In the genomic region with DNA sequence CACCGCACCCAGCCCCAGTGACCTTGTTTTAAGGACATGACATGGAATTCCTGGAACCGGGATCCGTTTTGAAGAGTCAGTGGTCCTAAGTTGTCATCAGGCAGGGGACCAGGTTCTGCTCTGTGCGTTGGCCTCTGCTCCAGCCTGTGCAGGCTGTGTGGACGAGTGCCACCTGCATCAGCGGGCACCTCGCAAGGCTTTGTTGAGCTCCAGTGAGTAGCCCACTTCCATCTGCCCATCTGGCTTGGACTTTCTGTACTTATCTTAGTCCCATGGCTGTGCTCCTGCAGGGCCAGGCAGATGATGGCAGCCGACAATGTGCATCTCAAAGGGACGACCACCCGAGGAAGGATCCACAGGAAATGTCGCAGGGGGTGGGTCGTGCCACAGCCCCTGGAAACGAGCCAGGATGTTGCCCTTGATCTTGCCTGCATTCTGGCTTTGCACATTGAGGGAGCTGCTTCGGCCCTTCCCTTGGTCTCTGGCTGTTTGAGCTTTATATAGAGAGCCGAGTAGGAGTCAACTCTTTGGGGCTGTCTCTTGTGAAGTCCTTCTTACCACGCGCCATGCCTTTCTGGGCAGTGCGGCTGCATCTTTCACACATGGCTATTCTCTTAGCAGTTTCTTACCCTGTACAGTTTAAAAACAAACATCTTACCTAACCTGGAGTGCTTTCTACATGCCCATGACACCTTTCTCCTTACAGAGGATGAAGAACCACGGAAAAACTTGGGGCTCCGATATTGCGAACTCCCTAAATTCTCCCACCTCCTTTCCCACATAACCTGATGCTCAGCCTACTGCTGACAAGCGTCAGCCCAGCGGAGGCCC, we compare ENCODE assay signal across 24 cellular contexts. TPM values are rescaled to one million over a fixed set of nuclear protein-coding genes. Genes with fewer than 3 reads are reported as not detected.
DNase-seq lines count a peak whose midpoint lies in the region; ATAC-seq and TF ChIP-seq lines count a peak whose summit lies in the region.
"Had no signal": no experiment of that assay in that cellular context is flagged by ENCODE, and none has a peak within 500 bp of the region (broad histone marks: within the 10 kb centered on the region; RNA-seq: fewer than 3 reads in every experiment).

No MANE protein-coding gene starts in this region.

- no CpG with 5 or more reads among the region's 23 CpGs for WGBS in neuronal stem cell (ENCODE audit: extremely low coverage in 2 of 2, insufficient read length in 2 of 2, insufficient replicate concordance in 1 of 2), 2 donors

- H3K36me3 Mint-ChIP-seq in CD4-positive, alpha-beta T cell (ENCODE audit: low read depth), result peaks cover 8% of the 10 kb centered on the region
- H3K36me3 Mint-ChIP-seq in dendritic cell treated with granulocyte-macrophage colony-stimulating factor and Interleukin-4, amounts not matched to agents 40 ng/mL and 50 ng/mL, for 4 days (ENCODE audit: low read depth), result peaks cover 9% of the 10 kb centered on the region
- peaks cover 14% of the 10 kb centered on the region for H3K36me3 Mint-ChIP-seq in activated T-cell treated with anti-CD3 and anti-CD28 coated beads, Interleukin-2, amount 50 U/mL, for 4 hours (ENCODE audit: insufficient read depth)

- H3K79me1 ChIP-seq in neuronal stem cell (ENCODE audit: low read depth, low read length), result no peaks in the 10 kb centered on the region

- no peaks in the 10 kb centered on the region for H3K9me3 Mint-ChIP-seq in CD4-positive, alpha-beta T cell
- no peaks in the 10 kb centered on the region for H3K9me3 Mint-ChIP-seq in dendritic cell treated with granulocyte-macrophage colony-stimulating factor and Interleukin-4, amounts not matched to agents 40 ng/mL and 50 ng/mL, for 4 days
- H3K9me3 Mint-ChIP-seq in activated T-cell treated with anti-CD3 and anti-CD28 coated beads, Interleukin-2, amount 50 U/mL, for 4 hours, result no peaks in the 10 kb centered on the region
- H3K9me3 Mint-ChIP-seq: HFFc6 had no signal

- no peak for TF ChIP-seq CTCF in CD4-positive, alpha-beta T cell (IDR thresholded peaks at IDR 0.05)

- H3K27ac Mint-ChIP-seq in CD4-positive, alpha-beta T cell, result peak overlapping the region; percentile 92
- H3K27ac Mint-ChIP-seq in dendritic cell treated with granulocyte-macrophage colony-stimulating factor and Interleukin-4, amounts not matched to agents 40 ng/mL and 50 ng/mL, for 4 days, result peak overlapping the region; percentile 64
- H3K27ac Mint-ChIP-seq: HFFc6 had no signal

- peaks cover 42% of the 10 kb centered on the region for H3K4me1 Mint-ChIP-seq in CD4-positive, alpha-beta T cell (ENCODE audit: low read depth)
- H3K4me1 Mint-ChIP-seq in dendritic cell treated with granulocyte-macrophage colony-stimulating factor and Interleukin-4, amounts not matched to agents 40 ng/mL and 50 ng/mL, for 4 days (ENCODE audit: low read depth), result peaks cover 63% of the 10 kb centered on the region
- peaks cover 8% of the 10 kb centered on the region for H3K4me1 Mint-ChIP-seq in activated T-cell treated with anti-CD3 and anti-CD28 coated beads, Interleukin-2, amount 50 U/mL, for 4 hours (ENCODE audit: low read depth)

- CTCF ChIA-PET in CD4-positive, alpha-beta T cell (lab: Charles Lee), result no interaction called here

- no peak overlapping the region for H3K4me3 Mint-ChIP-seq in CD4-positive, alpha-beta T cell
- H3K4me3 Mint-ChIP-seq in dendritic cell treated with granulocyte-macrophage colony-stimulating factor and Interleukin-4, amounts not matched to agents 40 ng/mL and 50 ng/mL, for 4 days, result no peak overlapping the region
- no peak overlapping the region for H3K4me3 Mint-ChIP-seq in activated T-cell treated with anti-CD3 and anti-CD28 coated beads, Interleukin-2, amount 50 U/mL, for 4 hours
- H3K4me3 Mint-ChIP-seq: HFFc6 had no signal

- H3K23ac ChIP-seq in neuronal stem cell (ENCODE audit: low read depth, low read length, poor library complexity), result no peak overlapping the region

- no peak overlapping the region for H2BK12ac ChIP-seq in neuronal stem cell (ENCODE audit: low read length)

- H4K8ac ChIP-seq in neuronal stem cell (ENCODE audit: low read depth, low read length), result no peak overlapping the region

- DNase-seq in CD4-positive, alpha-beta T cell, result no peak
- no peak for DNase-seq in neuronal stem cell (ENCODE audit: low spot score)
- no peak for DNase-seq in activated T-cell treated with anti-CD3 and anti-CD28 coated beads, Interleukin-2, amount 50 U/mL, for 4 hours
- DNase-seq in NCI-H1105 treated with DMSO at 0.1 percent for 48 hours (lab: John Stamatoyannopoulos, UW), result no peak
- DNase-seq: Caco-2; GDM1; GOT3; HFFc6; IMR-90; MM.1S; NCI-H1417; NCI-H1694; NCI-H2029 treated with DMSO at 0.1 percent for 48 hours; NCI-H446 treated with DMSO at 0.1 percent for 48 hours; NCI-H526; NCI-H82; NK-92 treated with Interleukin-12 subunit alpha and Interleukin-12 subunit beta, amount 100 ng/mL, for 24 hours; PC-9; SHP77 treated with DMSO at 0.1 percent for 48 hours had no signal

- peaks cover 40 to 60% (median 54%) of the 10 kb centered on the region in 10 experiments for H3K4me1 ChIP-seq in BLaER1 treated with 17β-estradiol and CSF1 and Interleukin-3, amounts not matched to agents 10 nM and 100 nM
- peaks cover 1 to 5% of the 10 kb centered on the region in 2 donors for H3K4me1 ChIP-seq in neuronal stem cell (ENCODE audit: control insufficient read depth in 2 of 2, insufficient read depth in 1 of 2, low read depth in 1 of 2, low read length in 2 of 2)
- H3K4me1 ChIP-seq: Caco-2 had no signal

- peak overlapping the region in 1 of 11 experiments; percentile 80; a peak in 1 of 22 replicates for H3K27ac ChIP-seq in BLaER1 treated with 17β-estradiol and CSF1 and Interleukin-3, amounts not matched to agents 10 nM and 100 nM
- H3K27ac ChIP-seq in CD4-positive, alpha-beta T cell (ENCODE audit: low read depth, low read length), result no peak overlapping the region
- no peak overlapping the region for H3K27ac ChIP-seq in neuronal stem cell (replicated peaks; ENCODE audit: low read length)
- H3K27ac ChIP-seq: KMS-11, PC-9 had no signal

- peak overlapping the region; percentile 47 for H3K14ac ChIP-seq in neuronal stem cell (ENCODE audit: low read length)

- H3K4ac ChIP-seq in neuronal stem cell (ENCODE audit: low read length), result no peak overlapping the region

- no peak overlapping the region for H2BK120ac ChIP-seq in neuronal stem cell (ENCODE audit: low read depth, low read length)

- peaks cover 0 to 48% (median 21%) of the 10 kb centered on the region in 11 experiments; a peak in 14 of 22 replicates for H3K27me3 ChIP-seq in BLaER1 treated with 17β-estradiol and CSF1 and Interleukin-3, amounts not matched to agents 10 nM and 100 nM
- no peaks in the 10 kb centered on the region for H3K27me3 ChIP-seq in CD4-positive, alpha-beta T cell (ENCODE audit: control insufficient read depth, insufficient read depth, low read length)
- no peaks in the 10 kb centered on the region for H3K27me3 ChIP-seq in neuronal stem cell (ENCODE audit: control insufficient read depth in 3 of 3, insufficient read depth in 3 of 3, low read depth in 1 of 3, low read length in 3 of 3)

- H3K18ac ChIP-seq in neuronal stem cell (ENCODE audit: low read length), result no peak overlapping the region

- H3K9ac ChIP-seq in BLaER1 treated with 17β-estradiol and CSF1 and Interleukin-3, amounts not matched to agents 10 nM and 100 nM, result no peak overlapping the region; a peak in 1 of 22 replicates
- H3K9ac ChIP-seq in neuronal stem cell (ENCODE audit: low read depth, low read length, poor library complexity), result peak overlapping the region; percentile 36
- H3K9ac ChIP-seq: KMS-11 had no signal

- H3K36me3 ChIP-seq in BLaER1 treated with 17β-estradiol and CSF1 and Interleukin-3, amounts not matched to agents 10 nM and 100 nM, result peaks cover 0 to 68% (median 4%) of the 10 kb centered on the region in 11 experiments; a peak in 7 of 22 replicates
- H3K36me3 ChIP-seq in neuronal stem cell (replicated peaks in 1 of 2; ENCODE audit: control insufficient read depth in 2 of 2, insufficient read depth in 2 of 2, low read length in 2 of 2), result no peaks in the 10 kb centered on the region
- H3K36me3 ChIP-seq: HAP-1 had no signal

- H3K9me3 ChIP-seq in BLaER1 treated with 17β-estradiol and CSF1 and Interleukin-3, amounts not matched to agents 10 nM and 100 nM (replicated peaks in 1 of 11), result no peaks in the 10 kb centered on the region
- H3K9me3 ChIP-seq in CD4-positive, alpha-beta T cell (ENCODE audit: control insufficient read depth, low read length), result no peaks in the 10 kb centered on the region
- no peaks in the 10 kb centered on the region for H3K9me3 ChIP-seq in neuronal stem cell (replicated peaks in 1 of 2; ENCODE audit: control insufficient read depth in 2 of 2, insufficient read depth in 1 of 2, low read depth in 1 of 2, low read length in 2 of 2)
- H3K9me3 ChIP-seq: Caco-2, HAP-1 had no signal

- peak overlapping the region; percentile 74 to 95 (median 91) for H3K4me2 ChIP-seq in BLaER1 treated with 17β-estradiol and CSF1 and Interleukin-3, amounts not matched to agents 10 nM and 100 nM
- H3K4me2 ChIP-seq in neuronal stem cell (ENCODE audit: insufficient read depth, low read length, poor library complexity, severe bottlenecking), result no peak overlapping the region
- H3K4me2 ChIP-seq: KMS-11, PC-9 had no signal

- POLR2A ChIA-PET in CD4-positive, alpha-beta T cell (lab: Charles Lee), result interaction anchor here (1.3 to 1.6 kb wide), 3 partner anchors 10 to 33 kb away, joined by 4 to 17 read pairs (median 5); no protein-coding TSS in a partner anchor

- peaks cover 0 to 88% (median 23%) of the 10 kb centered on the region in 11 experiments; a peak in 14 of 22 replicates for H4K20me1 ChIP-seq in BLaER1 treated with 17β-estradiol and CSF1 and Interleukin-3, amounts not matched to agents 10 nM and 100 nM

- no peak overlapping the region for H2BK15ac ChIP-seq in neuronal stem cell (ENCODE audit: low read length)

- ATAC-seq in CD4-positive, alpha-beta T cell (ENCODE audit: poor library complexity), result no peak
- no peak for ATAC-seq in activated T-cell treated with anti-CD3 and anti-CD28 coated beads, Interleukin-2, amount 50 U/mL, for 4 hours
- ATAC-seq in HG03175 (IDR thresholded peaks at IDR 0.05; ENCODE audit: unreplicated experiment), result no peak

- H2AK5ac ChIP-seq in neuronal stem cell (ENCODE audit: low read depth, low read length), result peak overlapping the region; percentile 78

- H2BK5ac ChIP-seq in neuronal stem cell (ENCODE audit: low read length), result no peak overlapping the region

- H4K91ac ChIP-seq in neuronal stem cell (ENCODE audit: low read depth, low read length, poor library complexity), result no peak overlapping the region

- H3K4me3 ChIP-seq in BLaER1 treated with 17β-estradiol and CSF1 and Interleukin-3, amounts not matched to agents 10 nM and 100 nM, result no peak overlapping the region
- H3K4me3 ChIP-seq in neuronal stem cell (ENCODE audit: low read length in 2 of 2), result no peak overlapping the region
- H3K4me3 ChIP-seq: HAP-1, PC-9 had no signal

- H3K27me3 Mint-ChIP-seq in CD4-positive, alpha-beta T cell, result no peaks in the 10 kb centered on the region
- H3K27me3 Mint-ChIP-seq in dendritic cell treated with granulocyte-macrophage colony-stimulating factor and Interleukin-4, amounts not matched to agents 40 ng/mL and 50 ng/mL, for 4 days, result no peaks in the 10 kb centered on the region
- H3K27me3 Mint-ChIP-seq in activated T-cell treated with anti-CD3 and anti-CD28 coated beads, Interleukin-2, amount 50 U/mL, for 4 hours (ENCODE audit: low read depth), result no peaks in the 10 kb centered on the region

- intact Hi-C loops in CD4-positive, alpha-beta T cell (cut with DNase I, micrococcal nuclease), result loop anchor here in 1 of 2 experiments (2.0 kb wide), 1 partner anchor 17 kb away; no protein-coding TSS in a partner anchor
- intact Hi-C loops in dendritic cell treated with granulocyte-macrophage colony-stimulating factor and Interleukin-4, amounts not matched to agents 40 ng/mL and 50 ng/mL, for 4 days (cut with micrococcal nuclease), result loop anchor here (5.0 kb wide), 1 partner anchor 41 kb away; no protein-coding TSS in a partner anchor

- H2AFZ ChIP-seq in neuronal stem cell (ENCODE audit: low read length), result no peak overlapping the region
- H2AFZ ChIP-seq: PC-9 had no signal

RNA-seq across cellular contexts. Expression of a gene that starts 18.3 kb away (rescaled TPM):
- 10 to 100 TPM in 1 of 2 experiments, 1 to 10 TPM in 1; 9.0 to 10.9 TPM for total RNA-seq in CD4-positive, alpha-beta T cell
- polyA plus RNA-seq in neuronal stem cell (2013, experiment 1 of 2), result 4.4 TPM
- 5.5 TPM for polyA plus RNA-seq in neuronal stem cell (2013, experiment 2 of 2)
- 10 to 100 TPM; 13.6 to 19.6 (median 17.6) TPM for total RNA-seq in activated T-cell treated with anti-CD3 and anti-CD28 coated beads, Interleukin-2, amount 50 U/mL, for 4 hours

RNA-seq across cellular contexts. Expression of a gene that starts 34.5 kb away (rescaled TPM):
- 10 to 100 TPM; 39.8 to 44.6 TPM for total RNA-seq in CD4-positive, alpha-beta T cell
- polyA plus RNA-seq in neuronal stem cell (2013, experiment 1 of 2), result 32.5 TPM
- polyA plus RNA-seq in neuronal stem cell (2013, experiment 2 of 2), result 32.9 TPM
- total RNA-seq in activated T-cell treated with anti-CD3 and anti-CD28 coated beads, Interleukin-2, amount 50 U/mL, for 4 hours, result 10 to 100 TPM; 27.2 to 34.6 (median 31.8) TPM
